In genomic region chrX:133364201-133364600, GRCh38 we compare ENCODE assay signal across 18 cellular contexts. TPM values are rescaled to one million over a fixed set of nuclear protein-coding genes. Genes with fewer than 3 reads are reported as not detected.
A peak's percentile ranks its signal among the peaks of the same experiment; 100 is the strongest.
DNase-seq lines count a peak whose midpoint lies in the region; ATAC-seq, FAIRE-seq and TF ChIP-seq lines count a peak whose summit lies in the region.
"Had no signal": no experiment of that assay in that cellular context is flagged by ENCODE, and none has a peak within 500 bp of the region (broad histone marks: within the 10 kb centered on the region; RNA-seq: fewer than 3 reads in every experiment).

No MANE protein-coding gene starts in this region.

- H3K27me3 Mint-ChIP-seq in GM23338 (ENCODE audit: insufficient read depth, low read depth, poor library complexity): peaks cover 9% of the 10 kb centered on the region
- H3K27me3 Mint-ChIP-seq in astrocyte (ENCODE audit: low read depth, unreplicated experiment): no peaks in the 10 kb centered on the region

- no peak overlapping the region for H2BK12ac ChIP-seq in neuronal stem cell (ENCODE audit: low read length)

- H3K9ac ChIP-seq in astrocyte (ENCODE audit: low read length) (no peak overlapping the region), neuronal stem cell (ENCODE audit: low read depth, low read length, poor library complexity) (no peak overlapping the region)
- H3K9ac ChIP-seq: BLaER1 treated with 17β-estradiol and CSF1 and Interleukin-3, amounts not matched to agents 10 nM and 100 nM had no signal

- no peak overlapping the region for H3K14ac ChIP-seq in neuronal stem cell (ENCODE audit: low read length)

- no peak overlapping the region for H3K18ac ChIP-seq in neuronal stem cell (ENCODE audit: low read length)

- H3K36me3 Mint-ChIP-seq in GM23338 (ENCODE audit: low read depth): no peaks in the 10 kb centered on the region; the same call in 2 of the 3 replicates
- no peaks in the 10 kb centered on the region for H3K36me3 Mint-ChIP-seq in astrocyte (ENCODE audit: low read depth, unreplicated experiment)

- no peak overlapping the region for H3K4me3 ChIP-seq in GM23338
- no peak overlapping the region for H3K4me3 ChIP-seq in astrocyte (ENCODE audit: insufficient read depth, low read depth, low read length)
- H3K4me3 ChIP-seq in fibroblast of pulmonary artery (replicated peaks; ENCODE audit: low read depth, low read length): no peak overlapping the region
- H3K4me3 ChIP-seq in small intestine (ENCODE audit: low read depth in 1 of 2, low read length in 2 of 2): no peak overlapping the region
- H3K4me3 ChIP-seq in neuronal stem cell (ENCODE audit: low read length in 2 of 2): no peak overlapping the region
- H3K4me3 ChIP-seq: BLaER1 treated with 17β-estradiol and CSF1 and Interleukin-3, amounts not matched to agents 10 nM and 100 nM; Peyer's patch had no signal

- H4K8ac ChIP-seq in neuronal stem cell (ENCODE audit: low read depth, low read length): no peak overlapping the region

- peaks cover 61% of the 10 kb centered on the region for H3K4me1 Mint-ChIP-seq in GM23338
- H3K4me1 Mint-ChIP-seq in astrocyte (ENCODE audit: low read depth, unreplicated experiment): peaks cover 27% of the 10 kb centered on the region

- H3K23ac ChIP-seq in neuronal stem cell (ENCODE audit: low read depth, low read length, poor library complexity): no peak overlapping the region

- no peak overlapping the region for H2BK5ac ChIP-seq in neuronal stem cell (ENCODE audit: low read length)

- H2AK5ac ChIP-seq in neuronal stem cell (ENCODE audit: low read depth, low read length): no peak overlapping the region

- H3K4me1 ChIP-seq in GM23338 (ENCODE audit: insufficient read depth): peaks cover 65% of the 10 kb centered on the region
- H3K4me1 ChIP-seq in astrocyte (ENCODE audit: insufficient read depth, low read length): peaks cover 3% of the 10 kb centered on the region
- H3K4me1 ChIP-seq in small intestine (ENCODE audit: control insufficient read depth in 2 of 2, insufficient read depth in 1 of 2, low read depth in 1 of 2, low read length in 1 of 2): no peaks in the 10 kb centered on the region
- H3K4me1 ChIP-seq in neuronal stem cell (ENCODE audit: control insufficient read depth in 2 of 2, insufficient read depth in 1 of 2, low read depth in 1 of 2, low read length in 2 of 2): peaks cover 0 to 7% of the 10 kb centered on the region in 2 donors

- H4K91ac ChIP-seq in neuronal stem cell (ENCODE audit: low read depth, low read length, poor library complexity): no peak overlapping the region

- no peaks in the 10 kb centered on the region for H3F3A ChIP-seq in GM23338 (replicated peaks; ENCODE audit: low read depth)

- H3K36me3 ChIP-seq in GM23338 (ENCODE audit: insufficient read depth) (no peaks in the 10 kb centered on the region), astrocyte (ENCODE audit: insufficient read depth, low read length) (no peaks in the 10 kb centered on the region), small intestine (ENCODE audit: control insufficient read depth in 2 of 2, insufficient read depth in 2 of 2, low read length in 2 of 2) (no peaks in the 10 kb centered on the region), neuronal stem cell (replicated peaks in 1 of 2; ENCODE audit: control insufficient read depth in 2 of 2, insufficient read depth in 2 of 2, low read length in 2 of 2) (no peaks in the 10 kb centered on the region)
- H3K36me3 ChIP-seq: BLaER1 treated with 17β-estradiol and CSF1 and Interleukin-3, amounts not matched to agents 10 nM and 100 nM; Peyer's patch had no signal

- no peak for TF ChIP-seq CTCF in GM23338 (conservative IDR thresholded peaks at IDR 0.05; ENCODE audit: low read depth in 2 of 2)
- TF ChIP-seq CTCF in astrocyte (IDR thresholded peaks at IDR 0.05; ENCODE audit: insufficient read depth, low read depth, low read length): no peak
- TF ChIP-seq CTCF in fibroblast of pulmonary artery (IDR thresholded peaks at IDR 0.05; ENCODE audit: low read length, missing control alignments): no peak

- H3K4me2 ChIP-seq in GM23338 (no peak overlapping the region), astrocyte (ENCODE audit: low read length) (no peak overlapping the region), neuronal stem cell (ENCODE audit: insufficient read depth, low read length, poor library complexity, severe bottlenecking) (no peak overlapping the region)
- H3K4me2 ChIP-seq: BLaER1 treated with 17β-estradiol and CSF1 and Interleukin-3, amounts not matched to agents 10 nM and 100 nM had no signal

- H3K27me3 ChIP-seq in GM23338 (ENCODE audit: insufficient read depth): no peaks in the 10 kb centered on the region
- H3K27me3 ChIP-seq in astrocyte (ENCODE audit: insufficient read depth, low read length): no peaks in the 10 kb centered on the region
- no peaks in the 10 kb centered on the region for H3K27me3 ChIP-seq in small intestine (ENCODE audit: control insufficient read depth in 2 of 2, insufficient read depth in 2 of 2, low read length in 2 of 2)
- H3K27me3 ChIP-seq in neuronal stem cell (ENCODE audit: control insufficient read depth in 3 of 3, insufficient read depth in 3 of 3, low read depth in 1 of 3, low read length in 3 of 3): no peaks in the 10 kb centered on the region
- H3K27me3 ChIP-seq: Peyer's patch had no signal

- H4K20me1 ChIP-seq in GM23338 (replicated peaks; ENCODE audit: insufficient read depth) (peaks cover 50% of the 10 kb centered on the region), astrocyte (ENCODE audit: insufficient read depth, low read length) (no peaks in the 10 kb centered on the region)

- H3K9me3 Mint-ChIP-seq in GM23338: no peaks in the 10 kb centered on the region
- no peaks in the 10 kb centered on the region for H3K9me3 Mint-ChIP-seq in astrocyte (ENCODE audit: unreplicated experiment)

- H3K27ac Mint-ChIP-seq in GM23338: no peak overlapping the region
- peak overlapping the region; percentile 89 for H3K27ac Mint-ChIP-seq in astrocyte (ENCODE audit: unreplicated experiment)

- H3K27ac ChIP-seq in GM23338 (ENCODE audit: low read depth) (peak overlapping the region; percentile 67; the same call in 1 of the 2 replicates), astrocyte (ENCODE audit: low read depth, low read length) (no peak overlapping the region), small intestine (ENCODE audit: low read depth in 1 of 2, low read length in 1 of 2) (no peak overlapping the region), neuronal stem cell (replicated peaks; ENCODE audit: low read length) (no peak overlapping the region)
- H3K27ac ChIP-seq: BLaER1 treated with 17β-estradiol and CSF1 and Interleukin-3, amounts not matched to agents 10 nM and 100 nM; Peyer's patch had no signal

- ATAC-seq in GM23338 (no peak), HG03095 (IDR thresholded peaks at IDR 0.05; ENCODE audit: unreplicated experiment) (no peak), GM18502 (IDR thresholded peaks at IDR 0.05; ENCODE audit: poor library complexity, unreplicated experiment) (no peak)
- ATAC-seq: HCT116 had no signal

- H2BK120ac ChIP-seq in neuronal stem cell (ENCODE audit: low read depth, low read length): no peak overlapping the region

- H3K4me3 Mint-ChIP-seq in GM23338: no peak overlapping the region
- H3K4me3 Mint-ChIP-seq in astrocyte (ENCODE audit: unreplicated experiment): no peak overlapping the region

- H2AFZ ChIP-seq in GM23338: no peak overlapping the region
- H2AFZ ChIP-seq in astrocyte (ENCODE audit: low read depth, low read length): no peak overlapping the region
- H2AFZ ChIP-seq in neuronal stem cell (ENCODE audit: low read length): no peak overlapping the region

- WGBS in small intestine, 3 donors: 52 to 94% (median 71%) methylated on average over 1 of the region's 1 CpG
- no CpG with 5 or more reads among the region's 1 CpG for WGBS in neuronal stem cell (ENCODE audit: extremely low coverage in 2 of 2, insufficient read length in 2 of 2, insufficient replicate concordance in 1 of 2), 2 donors

- no peaks in the 10 kb centered on the region for H3K79me1 ChIP-seq in neuronal stem cell (ENCODE audit: low read depth, low read length)

- DNase-seq in GM23338 (ENCODE audit: low spot score) (no peak), astrocyte (ENCODE audit: low read depth) (peak; percentile 30), fibroblast of pulmonary artery (ENCODE audit: low read depth) (peak; percentile 22), small intestine (no peak), neuronal stem cell (ENCODE audit: low spot score) (no peak), NCI-H2029 (lab: John Stamatoyannopoulos, UW) (no peak)
- DNase-seq: DMS 273 treated with DMSO at 0.1 percent for 48 hours, NCI-H1092 treated with DMSO at 0.1 percent for 48 hours, NCI-H1694 treated with DMSO at 0.1 percent for 48 hours, NCI-H446, NCI-H82, Peyer's patch, Right ventricle myocardium superior had no signal

- peaks cover 100% of the 10 kb centered on the region for H3K79me2 ChIP-seq in GM23338 (replicated peaks; ENCODE audit: insufficient read depth)
- no peaks in the 10 kb centered on the region for H3K79me2 ChIP-seq in astrocyte (ENCODE audit: insufficient read depth, low read length)

- H3K9me2 ChIP-seq in GM23338 (ENCODE audit: insufficient read depth): no peaks in the 10 kb centered on the region

- no peak overlapping the region for H2BK15ac ChIP-seq in neuronal stem cell (ENCODE audit: low read length)

- peak; percentile 94 for FAIRE-seq in astrocyte (lab: Jason Lieb, UNC)
- FAIRE-seq in small intestine (lab: Jason Lieb, UNC): peak; percentile 15
- FAIRE-seq: GM19239 had no signal

- H3K9me3 ChIP-seq in astrocyte (ENCODE audit: insufficient read depth, low read depth, low read length) (no peaks in the 10 kb centered on the region), small intestine (ENCODE audit: control insufficient read depth, low read depth) (no peaks in the 10 kb centered on the region), neuronal stem cell (replicated peaks in 1 of 2; ENCODE audit: control insufficient read depth in 2 of 2, insufficient read depth in 1 of 2, low read depth in 1 of 2, low read length in 2 of 2) (no peaks in the 10 kb centered on the region)
- H3K9me3 ChIP-seq: Peyer's patch had no signal

- H3K4ac ChIP-seq in neuronal stem cell (ENCODE audit: low read length): no peak overlapping the region

TF ChIP-seq in GM23338, 12 proteins besides CTCF, POLR2A, EP300 and RAD21 (continues in another document):
- TF ChIP-seq NANOG (IDR thresholded peaks at IDR 0.05; ENCODE audit: borderline replicate concordance): no peak

RNA-seq across cellular contexts. Expression of gene GPC4, which starts 51.1 kb away (rescaled TPM):
- 183 and 184 TPM in 2 replicates for total RNA-seq in GM23338 (2014; rRNA removed; shearing (Covaris generic))
- polyA plus RNA-seq in GM23338 (2016; fragmentation: Nextera tagmentation; extraction: Ambion mirVana) (124 and 125 TPM in 2 replicates), small intestine (10 to 100 TPM in 1 of 3 donors, 1 to 10 TPM in 2; 1.3 to 15.3 (median 1.9) TPM)
- 71.9 and 86.4 TPM in 2 replicates for total RNA-seq in astrocyte
- 6.8 TPM for polyA plus RNA-seq in neuronal stem cell (2013, experiment 1 of 2)
- 7.3 TPM for polyA plus RNA-seq in neuronal stem cell (2013, experiment 2 of 2)

Comparison
In these comparisons a context has a peak if more than half of its experiments do, and no peak if none do; other contexts are left out.
1. DNase-seq: peak in astrocyte (single experiment) and fibroblast of pulmonary artery (single experiment); none in GM23338 (single experiment), small intestine (single experiment), neuronal stem cell (single experiment) and NCI-H2029 (single experiment).